In the genomic region with DNA sequence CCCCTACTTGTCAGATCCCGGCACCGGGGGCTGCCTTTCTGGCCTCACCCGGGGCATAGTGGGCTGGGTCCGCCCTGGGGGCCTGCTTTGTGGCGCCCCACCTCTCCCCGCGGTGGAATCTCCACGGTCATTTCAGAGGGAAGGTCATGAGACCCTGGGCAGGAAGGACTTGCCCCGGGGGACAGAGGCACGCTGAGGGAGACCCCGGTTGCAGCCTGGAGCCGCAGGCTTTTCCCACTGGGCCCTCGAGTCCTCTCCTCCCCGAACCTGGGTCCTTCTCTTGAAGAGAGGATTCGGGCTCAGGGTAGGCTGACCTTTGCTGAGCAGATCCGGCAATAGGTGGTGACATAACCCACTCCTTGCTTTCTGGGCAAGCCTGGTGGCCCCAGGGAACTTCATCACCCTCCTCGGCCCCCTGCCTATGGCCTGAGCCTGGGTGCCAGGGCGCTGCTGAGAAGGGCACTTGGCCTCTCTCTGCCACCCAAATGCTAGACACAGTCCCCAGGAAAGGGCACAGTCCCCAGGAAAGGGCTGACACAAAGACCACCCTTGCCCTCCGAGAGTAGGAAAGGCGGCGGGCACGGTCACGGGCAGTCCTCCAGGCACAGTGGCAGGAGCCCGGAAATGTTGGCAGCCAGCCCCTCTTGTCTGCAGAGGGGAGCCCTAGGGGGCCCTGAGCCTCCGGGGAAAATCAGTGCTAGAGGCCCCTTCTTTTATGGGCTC, we compare ENCODE assay signal across 18 cellular contexts. TPM values are rescaled to one million over a fixed set of nuclear protein-coding genes. Genes with fewer than 3 reads are reported as not detected.
DNase-seq lines count a peak whose midpoint lies in the region; ATAC-seq, FAIRE-seq and TF ChIP-seq lines count a peak whose summit lies in the region.
"Had no signal": no experiment of that assay in that cellular context is flagged by ENCODE, and none has a peak within 500 bp of the region (broad histone marks: within the 10 kb centered on the region; RNA-seq: fewer than 3 reads in every experiment).

No MANE protein-coding gene starts in this region.

- peaks cover 11% of the 10 kb centered on the region for H3K27me3 Mint-ChIP-seq in chondrocyte (ENCODE audit: low read depth)

- TF ChIP-seq CTCF in HepG2 (CRISPR knock-in tag; IDR thresholded peaks at IDR 0.05) (peak; percentile 33; the same call in 1 of the 2 replicates), right lobe of liver (IDR thresholded peaks at IDR 0.05) (no peak), chondrocyte (IDR thresholded peaks at IDR 0.05) (no peak), Peyer's patch (IDR thresholded peaks at IDR 0.05) (no peak)

- peak overlapping the region; percentile 28 to 62 (median 29); a peak in 4 of 6 replicates for H3K4me3 ChIP-seq in HepG2 (replicated peaks in 1 of 3; ENCODE audit: insufficient read depth in 1 of 3, low read depth in 2 of 3, low read length in 3 of 3)
- H3K4me3 ChIP-seq in right lobe of liver, result no peak overlapping the region
- H3K4me3 ChIP-seq in Peyer's patch, result no peak overlapping the region
- H3K4me3 ChIP-seq: GM23248 had no signal

- no peaks in the 10 kb centered on the region for H4K20me1 ChIP-seq in HepG2 (ENCODE audit: insufficient read depth, low read length)

- 8% methylated on average over 2 of the region's 25 CpGs for WGBS in HepG2 (ENCODE audit: low lambda C conversion rate)
- 60% methylated on average over 3 of the region's 25 CpGs for WGBS in right lobe of liver (ENCODE audit: insufficient coverage, low coverage, low lambda C conversion rate, missing lambda C conversion rate)

- CTCF ChIA-PET in HepG2 (lab: Yijun Ruan, JAX; ENCODE audit: low intra/inter-chr PET ratio, low total read pairs), result no interaction called here

- ATAC-seq in HepG2 (peak; percentile 55), right lobe of liver (no peak), HG02571 (IDR thresholded peaks at IDR 0.05; ENCODE audit: unreplicated experiment) (no peak), GM19328 (IDR thresholded peaks at IDR 0.05; ENCODE audit: unreplicated experiment) (no peak)

- H3K27me3 ChIP-seq in HepG2 (ENCODE audit: control insufficient read depth in 1 of 2, insufficient read depth in 2 of 2, low read length in 2 of 2) (peaks cover 10 to 42% of the 10 kb centered on the region in 2 experiments), right lobe of liver (no peaks in the 10 kb centered on the region), Peyer's patch (no peaks in the 10 kb centered on the region)

- POLR2A ChIA-PET in HepG2 (lab: Yijun Ruan, JAX), result no interaction called here

- H3K4me1 Mint-ChIP-seq in chondrocyte (ENCODE audit: low read depth), result peaks cover 4% of the 10 kb centered on the region

- intact Hi-C loops in HepG2 (cut with micrococcal nuclease; ENCODE audit: unreplicated experiment) (no loop called here), right lobe of liver (cut with DNase I) (no loop called here)

- no peaks in the 10 kb centered on the region for H3K79me2 ChIP-seq in HepG2 (ENCODE audit: insufficient read depth, low read length)

- TF ChIP-seq RAD21 in HepG2 (CRISPR knock-in tag; IDR thresholded peaks at IDR 0.05), result no peak

- H3K9ac ChIP-seq in HepG2 (ENCODE audit: insufficient read depth, low read depth, low read length), result peak overlapping the region; percentile 23; the same call in 1 of the 2 replicates
- H3K9ac ChIP-seq: GM23248 had no signal

- H3K36me3 ChIP-seq in HepG2 (replicated peaks in 1 of 2; ENCODE audit: control insufficient read depth in 1 of 2, insufficient read depth in 2 of 2, low read length in 2 of 2), result no peaks in the 10 kb centered on the region
- H3K36me3 ChIP-seq in right lobe of liver, result no peaks in the 10 kb centered on the region
- no peaks in the 10 kb centered on the region for H3K36me3 ChIP-seq in Peyer's patch

- no peak overlapping the region for H3K4me3 Mint-ChIP-seq in chondrocyte (ENCODE audit: unreplicated experiment)
- H3K4me3 Mint-ChIP-seq: T-helper 2 cell treated with Interferon-gamma antibody and Interleukin-4, amounts not matched to agents 5 μg/mL and 100 μg/mL, for 36 hours had no signal

- H3K36me3 Mint-ChIP-seq in chondrocyte (ENCODE audit: low read depth), result no peaks in the 10 kb centered on the region

- peaks cover 60% of the 10 kb centered on the region for H3K4me1 ChIP-seq in HepG2 (ENCODE audit: insufficient read depth, low read length)
- H3K4me1 ChIP-seq in right lobe of liver, result no peaks in the 10 kb centered on the region
- no peaks in the 10 kb centered on the region for H3K4me1 ChIP-seq in Peyer's patch

- peak overlapping the region; percentile 78 for H3K4me2 ChIP-seq in HepG2 (ENCODE audit: low read depth, low read length)

- peak; percentile 84 to 91 for DNase-seq in NCI-H2081 (lab: John Stamatoyannopoulos, UW)
- DNase-seq in NCI-H2081 treated with DMSO at 0.1 percent for 48 hours (lab: John Stamatoyannopoulos, UW), result no peak
- DNase-seq in HepG2 (ENCODE audit: low spot score), result no peak
- DNase-seq in right lobe of liver, result no peak
- peak; percentile 75 for DNase-seq in chondrocyte (ENCODE audit: low spot score)
- DNase-seq in Peyer's patch, result no peak
- DNase-seq: 8988T, EL, GM23248, HCEC 1CT, NCI-H187, NCI-H510A treated with DMSO at 0.1 percent for 48 hours had no signal

- no TSS peak for BruUV-seq in HepG2 (replicated peaks; lab: Mats Ljungman, UMichigan)

- H3K27ac ChIP-seq in HepG2 (ENCODE audit: extremely low read length, insufficient read depth, low read length), result no peak overlapping the region
- no peak overlapping the region for H3K27ac ChIP-seq in right lobe of liver
- H3K27ac ChIP-seq in Peyer's patch, result no peak overlapping the region
- H3K27ac ChIP-seq: GM23248, HL-60 had no signal

- H3K9me3 Mint-ChIP-seq in chondrocyte (ENCODE audit: low read depth), result no peaks in the 10 kb centered on the region
- H3K9me3 Mint-ChIP-seq: T-helper 2 cell treated with Interferon-gamma antibody and Interleukin-4, amounts not matched to agents 5 μg/mL and 100 μg/mL, for 36 hours had no signal

- FAIRE-seq in HepG2 (lab: Jason Lieb, UNC), result no peak
- FAIRE-seq: HTR-8/SVneo had no signal

- no peak overlapping the region for H2AFZ ChIP-seq in HepG2 (ENCODE audit: low read length)
- H2AFZ ChIP-seq: GM23248 had no signal

- TF ChIP-seq EP300 in HepG2 (IDR thresholded peaks at IDR 0.05; ENCODE audit: low read depth in 2 of 2, low read length in 2 of 2) (no peak), HepG2 (CRISPR knock-in tag; IDR thresholded peaks at IDR 0.05; ENCODE audit: borderline replicate concordance) (no peak)

- H3K27ac Mint-ChIP-seq in chondrocyte (ENCODE audit: unreplicated experiment), result no peak overlapping the region
- H3K27ac Mint-ChIP-seq: T-helper 2 cell treated with Interferon-gamma antibody and Interleukin-4, amounts not matched to agents 5 μg/mL and 100 μg/mL, for 36 hours had no signal

- H3K9me3 ChIP-seq in HepG2 (ENCODE audit: low read length), result no peaks in the 10 kb centered on the region
- no peaks in the 10 kb centered on the region for H3K9me3 ChIP-seq in right lobe of liver
- no peaks in the 10 kb centered on the region for H3K9me3 ChIP-seq in Peyer's patch

- in situ Hi-C loops in HepG2 (cut with HindIII; ENCODE audit: extremely low pct_ligation_motif_present, low pct_unique_long_range_greater_than_20kb), result no loop called here

- TF ChIP-seq POLR2A in HepG2 (IDR thresholded peaks at IDR 0.05; ENCODE audit: insufficient read depth in 1 of 2, low read depth in 2 of 2, low read length in 2 of 2) (no peak), right lobe of liver (IDR thresholded peaks at IDR 0.05) (no peak), Peyer's patch (IDR thresholded peaks at IDR 0.05) (no peak)

RNA-seq across cellular contexts. Expression of a gene that starts 36.2 kb away (rescaled TPM):
- total RNA-seq in HepG2 (2016; rRNA removed; fragmentation: Illumina TruSeq; extraction: Trizol) (0.13 and 0.20 TPM in 2 replicates), right lobe of liver (not detected), chondrocyte (not detected in 3 replicates), Peyer's patch (not detected)
- not detected in 2 replicates for total RNA-seq in HepG2 (2016; cell fraction: cytosol; rRNA removed; fragmentation: Illumina TruSeq; extraction: Trizol; ENCODE audit: low read depth)
- 0.15 and 0.16 TPM in 2 replicates for total RNA-seq in HepG2 (2016; cell fraction: insoluble cytoplasmic fraction; rRNA removed; fragmentation: Illumina TruSeq; extraction: Trizol)
- total RNA-seq in HepG2 (2016; cell fraction: membrane; rRNA removed; fragmentation: Illumina TruSeq; extraction: Trizol), result 0.17 and 0.22 TPM in 2 replicates
- total RNA-seq in HepG2 (2016; cell fraction: nucleus; rRNA removed; fragmentation: Illumina TruSeq; extraction: Trizol), result 0.22 TPM in 1 of 2 replicates, not detected in the other
- 0.07 and 0.09 TPM in 2 replicates for polyA plus RNA-seq in HepG2 (2011; rRNA removed)
- polyA plus RNA-seq in HepG2 (2011; cell fraction: cytosol; rRNA removed), result 0.07 and 0.09 TPM in 2 replicates
- polyA plus RNA-seq in HepG2 (2011; cell fraction: nucleus; rRNA removed), result 0.08 TPM in 1 of 2 replicates, not detected in the other
- polyA plus RNA-seq in HepG2 (2012), result 0.07 and 0.12 TPM in 2 replicates
- not detected in 2 replicates for polyA plus RNA-seq in HepG2 (2016; cell fraction: cytosol; fragmentation: Illumina TruSeq; extraction: Trizol; ENCODE audit: low read depth)
- 0.21 and 0.26 TPM in 2 replicates for polyA plus RNA-seq in HepG2 (2016; cell fraction: insoluble cytoplasmic fraction; fragmentation: Illumina TruSeq; extraction: Trizol; ENCODE audit: low read depth)
- polyA plus RNA-seq in HepG2 (2016; cell fraction: membrane; fragmentation: Illumina TruSeq; extraction: Trizol; ENCODE audit: low read depth), result 0.10 TPM in 1 of 2 replicates, not detected in the other
- 0.49 TPM in 1 of 2 replicates, not detected in the other for polyA plus RNA-seq in HepG2 (2016; cell fraction: nucleus; fragmentation: Illumina TruSeq; extraction: Trizol; ENCODE audit: insufficient read depth, low read depth)
- 0.10 TPM in 1 of 2 replicates, not detected in the other for polyA minus RNA-seq in HepG2 (2011; rRNA and poly(A)+ RNA removed; ENCODE audit: low replicate concordance)
- not detected in 2 replicates for polyA minus RNA-seq in HepG2 (2011; cell fraction: cytosol; rRNA and poly(A)+ RNA removed)
- 0.13 TPM in 1 of 2 replicates, not detected in the other for polyA minus RNA-seq in HepG2 (2011; cell fraction: nucleus; rRNA and poly(A)+ RNA removed)
- total RNA-seq: GM23248, LHCN-M2 had no signal
- polyA plus RNA-seq: GM23248 had no signal

RNA-seq across cellular contexts. Expression of a gene that starts 36.3 kb away (rescaled TPM):
- 21.1 and 24.5 TPM in 2 replicates for total RNA-seq in HepG2 (2016; rRNA removed; fragmentation: Illumina TruSeq; extraction: Trizol)
- total RNA-seq in HepG2 (2016; cell fraction: cytosol; rRNA removed; fragmentation: Illumina TruSeq; extraction: Trizol; ENCODE audit: low read depth), result 3.9 and 4.9 TPM in 2 replicates
- 16.1 and 26.1 TPM in 2 replicates for total RNA-seq in HepG2 (2016; cell fraction: insoluble cytoplasmic fraction; rRNA removed; fragmentation: Illumina TruSeq; extraction: Trizol)
- 9.4 and 10.8 TPM in 2 replicates for total RNA-seq in HepG2 (2016; cell fraction: membrane; rRNA removed; fragmentation: Illumina TruSeq; extraction: Trizol)
- total RNA-seq in HepG2 (2016; cell fraction: nucleus; rRNA removed; fragmentation: Illumina TruSeq; extraction: Trizol), result 23.9 and 26.7 TPM in 2 replicates
- 4.2 and 5.4 TPM in 2 replicates for polyA plus RNA-seq in HepG2 (2011; rRNA removed)
- 1.6 and 3.8 TPM in 2 replicates for polyA plus RNA-seq in HepG2 (2011; cell fraction: cytosol; rRNA removed)
- 33.8 and 40.4 TPM in 2 replicates for polyA plus RNA-seq in HepG2 (2011; cell fraction: nucleus; rRNA removed)
- 3.0 TPM in 2 replicates for polyA plus RNA-seq in HepG2 (2012)
- 4.1 and 4.2 TPM in 2 replicates for polyA plus RNA-seq in HepG2 (2016; cell fraction: cytosol; fragmentation: Illumina TruSeq; extraction: Trizol; ENCODE audit: low read depth)
- polyA plus RNA-seq in HepG2 (2016; cell fraction: insoluble cytoplasmic fraction; fragmentation: Illumina TruSeq; extraction: Trizol; ENCODE audit: low read depth), result 19.1 and 25.4 TPM in 2 replicates
- 6.7 and 7.5 TPM in 2 replicates for polyA plus RNA-seq in HepG2 (2016; cell fraction: membrane; fragmentation: Illumina TruSeq; extraction: Trizol; ENCODE audit: low read depth)
- 87.0 and 93.3 TPM in 2 replicates for polyA plus RNA-seq in HepG2 (2016; cell fraction: nucleus; fragmentation: Illumina TruSeq; extraction: Trizol; ENCODE audit: insufficient read depth, low read depth)
- polyA minus RNA-seq in HepG2 (2011; rRNA and poly(A)+ RNA removed; ENCODE audit: low replicate concordance), result 7.4 TPM in 1 of 2 replicates, not detected in the other
- polyA minus RNA-seq in HepG2 (2011; cell fraction: cytosol; rRNA and poly(A)+ RNA removed), result 0.99 and 1.8 TPM in 2 replicates
- polyA minus RNA-seq in HepG2 (2011; cell fraction: nucleus; rRNA and poly(A)+ RNA removed), result 4.5 and 4.7 TPM in 2 replicates
- under 1 TPM in 2 of 6 experiments, not detected in 4; 0.11 to 0.56 TPM for total RNA-seq in right lobe of liver
- total RNA-seq in chondrocyte, result not detected in 3 replicates
- 1 to 10 TPM in 3 of 4 donors, not detected in 1; 1.1 to 5.4 (median 2.6) TPM for total RNA-seq in Peyer's patch
- total RNA-seq: GM23248, LHCN-M2 had no signal
- polyA plus RNA-seq: GM23248 had no signal

RNA-seq across cellular contexts. Expression of a gene that starts 55.5 kb away (rescaled TPM):
- total RNA-seq in HepG2 (2016; rRNA removed; fragmentation: Illumina TruSeq; extraction: Trizol) (31.6 and 35.8 TPM in 2 replicates), right lobe of liver (10 to 100 TPM in 2 of 6 experiments, 1 to 10 TPM in 4; 7.5 to 16.8 (median 9.2) TPM), chondrocyte (15.2 to 16.3 TPM (median 15.5 TPM) in 3 replicates), Peyer's patch (10 to 100 TPM; 18.2 to 27.7 (median 25.2) TPM)
- total RNA-seq in HepG2 (2016; cell fraction: cytosol; rRNA removed; fragmentation: Illumina TruSeq; extraction: Trizol; ENCODE audit: low read depth), result 10.1 and 11.8 TPM in 2 replicates
- total RNA-seq in HepG2 (2016; cell fraction: insoluble cytoplasmic fraction; rRNA removed; fragmentation: Illumina TruSeq; extraction: Trizol), result 29.5 and 34.7 TPM in 2 replicates
- 13.4 TPM in 2 replicates for total RNA-seq in HepG2 (2016; cell fraction: membrane; rRNA removed; fragmentation: Illumina TruSeq; extraction: Trizol)
- total RNA-seq in HepG2 (2016; cell fraction: nucleus; rRNA removed; fragmentation: Illumina TruSeq; extraction: Trizol), result 16.9 and 26.1 TPM in 2 replicates
- 19.9 and 24.9 TPM in 2 replicates for polyA plus RNA-seq in HepG2 (2011; rRNA removed)
- 16.1 and 23.4 TPM in 2 replicates for polyA plus RNA-seq in HepG2 (2011; cell fraction: cytosol; rRNA removed)
- 56.5 and 64.5 TPM in 2 replicates for polyA plus RNA-seq in HepG2 (2011; cell fraction: nucleus; rRNA removed)
- polyA plus RNA-seq in HepG2 (2012), result 12.2 and 20.8 TPM in 2 replicates
- 5.4 and 6.5 TPM in 2 replicates for polyA plus RNA-seq in HepG2 (2016; cell fraction: cytosol; fragmentation: Illumina TruSeq; extraction: Trizol; ENCODE audit: low read depth)
- 20.2 and 26.2 TPM in 2 replicates for polyA plus RNA-seq in HepG2 (2016; cell fraction: insoluble cytoplasmic fraction; fragmentation: Illumina TruSeq; extraction: Trizol; ENCODE audit: low read depth)
- 5.5 and 7.3 TPM in 2 replicates for polyA plus RNA-seq in HepG2 (2016; cell fraction: membrane; fragmentation: Illumina TruSeq; extraction: Trizol; ENCODE audit: low read depth)
- 42.6 and 43.8 TPM in 2 replicates for polyA plus RNA-seq in HepG2 (2016; cell fraction: nucleus; fragmentation: Illumina TruSeq; extraction: Trizol; ENCODE audit: insufficient read depth, low read depth)
- polyA minus RNA-seq in HepG2 (2011; rRNA and poly(A)+ RNA removed; ENCODE audit: low replicate concordance), result 41.4 and 43.7 TPM in 2 replicates
- 12.9 and 15.0 TPM in 2 replicates for polyA minus RNA-seq in HepG2 (2011; cell fraction: cytosol; rRNA and poly(A)+ RNA removed)
- 13.0 and 19.8 TPM in 2 replicates for polyA minus RNA-seq in HepG2 (2011; cell fraction: nucleus; rRNA and poly(A)+ RNA removed)

Comparison
In these comparisons a context has a peak if more than half of its experiments do, and no peak if none do; other contexts are left out.
1. DNase-seq: peak in NCI-H2081 (2 of 2) and chondrocyte (single experiment); none in NCI-H2081 treated with DMSO at 0.1 percent for 48 hours (single experiment), HepG2 (single experiment), right lobe of liver (0 of 3) and Peyer's patch (0 of 3).
2. H3K4me3 ChIP-seq: peak in HepG2 (3 of 3); none in right lobe of liver (0 of 3) and Peyer's patch (0 of 4).